In the genomic region with DNA sequence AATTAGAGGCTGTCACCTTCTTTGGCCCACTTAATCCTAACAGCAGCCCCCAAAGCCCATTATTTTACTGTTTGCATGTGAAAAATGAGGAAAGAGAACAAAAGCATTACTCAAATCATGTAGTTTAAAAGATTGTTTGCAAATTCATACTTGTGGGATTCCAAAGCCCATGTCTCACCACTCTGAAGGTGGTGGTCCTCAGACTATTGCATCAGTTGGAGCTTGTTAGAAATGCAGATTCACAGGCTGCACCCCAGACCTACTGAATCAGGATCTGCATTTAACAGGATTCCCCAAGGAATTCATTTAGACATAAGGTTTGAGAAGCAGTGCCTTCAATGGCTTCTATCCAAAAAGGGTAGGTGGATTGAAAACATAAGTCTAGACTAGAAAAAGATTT, we compare ENCODE assay signal across 12 cellular contexts.
DNase-seq lines count a peak whose midpoint lies in the region; ATAC-seq and TF ChIP-seq lines count a peak whose summit lies in the region.
"Had no signal": no experiment of that assay in that cellular context is flagged by ENCODE, and none has a peak within 500 bp of the region (broad histone marks: within the 10 kb centered on the region; RNA-seq: fewer than 3 reads in every experiment).

No MANE protein-coding gene starts in this region.

- DNase-seq in AG10803 (ENCODE audit: low read depth) (peak; percentile 76), NCI-H446 (lab: John Stamatoyannopoulos, UW) (peak; percentile 52 to 67), dorsolateral prefrontal cortex (no peak), dermis blood vessel endothelial cell (no peak)
- DNase-seq: activated CD8-positive, alpha-beta memory T cell treated with anti-CD3 and anti-CD28 coated beads for 24 hours; activated naive CD8-positive, alpha-beta T cell treated with anti-CD3 and anti-CD28 coated beads for 36 hours; effector memory CD4-positive, alpha-beta T cell had no signal

- H3K27ac ChIP-seq in dorsolateral prefrontal cortex = peak overlapping the region in 36 of 59 donors; percentile 3 to 76 (median 44)
- peak overlapping the region; percentile 17 for H3K27ac ChIP-seq in muscle layer of duodenum (ENCODE audit: low read length)
- H3K27ac ChIP-seq: vagina had no signal

- no peaks in the 10 kb centered on the region for H3K27me3 ChIP-seq in dorsolateral prefrontal cortex
- H3K27me3 ChIP-seq in muscle layer of duodenum (ENCODE audit: low read depth, low read length) = no peaks in the 10 kb centered on the region
- H3K27me3 ChIP-seq: vagina had no signal

- intact Hi-C loops in dorsolateral prefrontal cortex (cut with DNase I) = loop anchor here (10.0 kb wide), 4 partner anchors 89 to 379 kb away; partner anchors contain the start of gene PDE1C (in 2 of the 2)

- H3K36me3 ChIP-seq in muscle layer of duodenum (ENCODE audit: control insufficient read depth in 1 of 2, insufficient read depth in 2 of 2, low read length in 2 of 2) = no peaks in the 10 kb centered on the region
- H3K36me3 ChIP-seq: vagina had no signal

- H3K9me3 ChIP-seq in muscle layer of duodenum (ENCODE audit: control insufficient read depth in 1 of 2, low read length in 2 of 2) = no peaks in the 10 kb centered on the region
- H3K9me3 ChIP-seq: vagina had no signal

- TF ChIP-seq POLR2A in GM18505 (IDR thresholded peaks at IDR 0.05; ENCODE audit: borderline replicate concordance, extremely low read depth, insufficient read depth, insufficient read length) = no peak

- ATAC-seq in GM19452 (IDR thresholded peaks at IDR 0.05; ENCODE audit: unreplicated experiment) (no peak), HG03095 (IDR thresholded peaks at IDR 0.05; ENCODE audit: unreplicated experiment) (no peak), GM18505 (IDR thresholded peaks at IDR 0.05; ENCODE audit: unreplicated experiment) (no peak)

- no peaks in the 10 kb centered on the region for H3K4me1 ChIP-seq in muscle layer of duodenum (ENCODE audit: control insufficient read depth in 1 of 2, insufficient read depth in 2 of 2, low read length in 2 of 2)

- H3K4me3 ChIP-seq in AG10803 (ENCODE audit: low read length) (no peak overlapping the region), dorsolateral prefrontal cortex (no peak overlapping the region), muscle layer of duodenum (ENCODE audit: low read depth in 1 of 2, low read length in 2 of 2) (no peak overlapping the region)
- H3K4me3 ChIP-seq: vagina had no signal

- TF ChIP-seq CTCF in AG10803 (conservative IDR thresholded peaks at IDR 0.05; ENCODE audit: low read length) (no peak), dorsolateral prefrontal cortex (IDR thresholded peaks at IDR 0.05 in 54 of 56, conservative IDR thresholded peaks at IDR 0.05 in 2 of 56; ENCODE audit: low read depth in 1 of 56, partially characterized antibody in 56 of 56) (no peak)

Comparison
In these comparisons a context has a peak if more than half of its experiments do, and no peak if none do; other contexts are left out.
1. DNase-seq: peak in AG10803 (single experiment) and NCI-H446 (2 of 2); none in dorsolateral prefrontal cortex (0 of 10) and dermis blood vessel endothelial cell (single experiment).